Comparison of ENCODE assay signal across 9 cellular contexts in the genomic region with DNA sequence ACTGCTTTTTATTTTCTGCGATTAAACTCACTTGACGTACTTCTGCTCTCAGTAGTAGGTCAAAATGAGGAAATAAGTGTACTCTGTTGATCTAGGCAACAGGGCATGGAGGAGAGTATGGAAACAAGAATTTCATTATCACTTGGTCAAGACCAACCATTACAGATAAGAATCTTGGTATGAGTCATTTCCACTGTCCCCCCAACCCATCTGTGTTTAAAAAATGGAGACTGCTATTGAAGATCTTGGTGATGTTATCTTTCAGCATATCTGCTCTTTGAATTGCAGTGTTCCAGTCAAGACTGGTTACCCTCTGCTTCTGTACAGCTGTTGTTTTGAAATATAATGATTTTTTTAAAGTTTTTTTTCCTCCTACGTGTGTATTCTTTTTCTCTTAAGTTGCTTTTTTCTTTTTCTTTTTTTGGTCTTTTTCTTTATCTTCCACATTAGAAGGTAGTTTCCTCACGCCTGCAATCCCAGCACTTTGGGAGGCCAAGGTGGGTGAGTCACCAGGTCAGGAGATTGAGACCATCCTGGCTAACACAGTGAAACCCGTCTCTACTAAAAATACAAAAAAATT. TPM values are rescaled to one million over a fixed set of nuclear protein-coding genes. Genes with fewer than 3 reads are reported as not detected.
DNase-seq lines count a peak whose midpoint lies in the region; ATAC-seq, FAIRE-seq and TF ChIP-seq lines count a peak whose summit lies in the region.
"Had no signal": no experiment of that assay in that cellular context is flagged by ENCODE, and none has a peak within 500 bp of the region (broad histone marks: within the 10 kb centered on the region; RNA-seq: fewer than 3 reads in every experiment).

No MANE protein-coding gene starts in this region.

- intact Hi-C loops in activated CD4-positive, alpha-beta memory T cell treated with anti-CD3 and anti-CD28 coated beads for 36 hours (cut with micrococcal nuclease) = no loop called here

- no peak overlapping the region for H2BK12ac ChIP-seq in H9 (ENCODE audit: insufficient read length, low read depth, low read length)

- H3K4me1 ChIP-seq in A549 (peaks cover 13% of the 10 kb centered on the region), H9 (ENCODE audit: insufficient read depth, low read length) (peaks cover 3% of the 10 kb centered on the region; the same call in 1 of the 2 replicates)

- POLR2A ChIA-PET in A549 (lab: Yijun Ruan, JAX) = interaction anchor here (0.5 to 1.5 kb wide), 2 partner anchors 12 to 39 kb away, joined by 3 to 6 read pairs; a partner anchor contains a TSS
- POLR2A ChIA-PET in activated CD4-positive, alpha-beta memory T cell treated with anti-CD3 and anti-CD28 coated beads for 36 hours (lab: Charles Lee) = no interaction called here

- CTCF ChIA-PET in A549 (lab: Yijun Ruan, JAX) = interaction anchor here (1.3 kb wide), 1 partner anchor 17 kb away, joined by 3 read pairs; no protein-coding TSS in a partner anchor
- CTCF ChIA-PET in activated CD4-positive, alpha-beta memory T cell treated with anti-CD3 and anti-CD28 coated beads for 36 hours (lab: Charles Lee) = interaction anchor here (1.5 kb wide), 1 partner anchor 8 kb away, joined by 3 read pairs; no protein-coding TSS in a partner anchor

- FAIRE-seq in A549 (lab: Jason Lieb, UNC) = no peak

- TF ChIP-seq EP300 in A549 (IDR thresholded peaks at IDR 0.05) = no peak

- H3K27ac Mint-ChIP-seq in activated CD4-positive, alpha-beta memory T cell treated with anti-CD3 and anti-CD28 coated beads for 36 hours = peak overlapping the region; percentile 53
- peak overlapping the region in 1 of 3 experiments; percentile 29; a peak in 1 of 7 replicates for H3K27ac Mint-ChIP-seq in H9

- H3K27me3 Mint-ChIP-seq in activated CD4-positive, alpha-beta memory T cell treated with anti-CD3 and anti-CD28 coated beads for 36 hours = no peaks in the 10 kb centered on the region
- H3K27me3 Mint-ChIP-seq in H9 (ENCODE audit: low read depth) = no peaks in the 10 kb centered on the region

- H3K9ac ChIP-seq in H9 (ENCODE audit: extremely low read depth, insufficient read length, low read length) = no peak overlapping the region

- H2AK5ac ChIP-seq in H9 (ENCODE audit: insufficient read length, low read length) = no peak overlapping the region

- WGBS in A549 (ENCODE audit: missing lambda C conversion rate) = 84% methylated on average over 5 of the region's 5 CpGs
- no CpG with 5 or more reads among the region's 5 CpGs for WGBS in H9 (ENCODE audit: extremely low coverage, insufficient read length, low lambda C conversion rate)

- ATAC-seq in A549 (no peak), GM19043 (IDR thresholded peaks at IDR 0.05; ENCODE audit: low read depth, unreplicated experiment) (peak; percentile 93), HG03108 (IDR thresholded peaks at IDR 0.05; ENCODE audit: unreplicated experiment) (peak; percentile 77)

- no peak overlapping the region for H2AFZ ChIP-seq in H9 (ENCODE audit: low read length)

- no peak overlapping the region for H2BK20ac ChIP-seq in H9 (ENCODE audit: low read depth, low read length, poor library complexity, severe bottlenecking)

- TF ChIP-seq POLR2A in A549 (IDR thresholded peaks at IDR 0.05; ENCODE audit: low read length) = no peak

- no peaks in the 10 kb centered on the region for H4K20me1 ChIP-seq in H9 (ENCODE audit: control insufficient read depth, insufficient read depth, insufficient read length)

- no peak overlapping the region for H4K8ac ChIP-seq in H9 (replicated peaks; ENCODE audit: insufficient read length, low read depth, low read length)

- H2BK5ac ChIP-seq in H9 (ENCODE audit: insufficient read length, low read length) = no peak overlapping the region

- no peak overlapping the region for H3K4ac ChIP-seq in H9 (ENCODE audit: low read depth, low read length)

- H3K56ac ChIP-seq in H9 (ENCODE audit: insufficient read length, low read depth, low read length) = no peak overlapping the region

- H3K79me1 ChIP-seq in H9 (ENCODE audit: insufficient read depth, low read depth, low read length, poor library complexity, severe bottlenecking) = peaks cover 6% of the 10 kb centered on the region

- H3K79me2 ChIP-seq in H9 (ENCODE audit: insufficient read depth, low read length) = peaks cover 27% of the 10 kb centered on the region; the same call in 1 of the 2 replicates

- H3K18ac ChIP-seq in H9 (ENCODE audit: insufficient read length, low read depth, low read length) = no peak overlapping the region

- no peak overlapping the region for H4K5ac ChIP-seq in H9 (ENCODE audit: insufficient read length, low read depth, low read length)

- no peak overlapping the region for H3K27ac ChIP-seq in A549
- no peak overlapping the region for H3K27ac ChIP-seq in H9 (ENCODE audit: insufficient read length, low read depth, low read length)

- peaks cover 11% of the 10 kb centered on the region for H3K9me3 Mint-ChIP-seq in activated CD4-positive, alpha-beta memory T cell treated with anti-CD3 and anti-CD28 coated beads for 36 hours
- H3K9me3 Mint-ChIP-seq in H9 = peaks cover 35 to 51% of the 10 kb centered on the region in 2 experiments

- no peaks in the 10 kb centered on the region for H3K27me3 ChIP-seq in H9 (ENCODE audit: insufficient read depth, low read length)

- DNase-seq in A549 (ENCODE audit: low read depth in 1 of 2, low spot score in 1 of 2) (no peak), NK-92 (lab: John Stamatoyannopoulos, UW; ENCODE audit: unreplicated experiment) (no peak), NCI-H187 treated with DMSO at 0.1 percent for 48 hours (lab: John Stamatoyannopoulos, UW) (no peak), GM19240 (ENCODE audit: insufficient read length, low spot score) (no peak), H9 (no peak)
- no peak for DNase-seq in activated CD4-positive, alpha-beta memory T cell treated with anti-CD3 and anti-CD28 coated beads for 36 hours

- H3K4me3 Mint-ChIP-seq in activated CD4-positive, alpha-beta memory T cell treated with anti-CD3 and anti-CD28 coated beads for 36 hours = peak overlapping the region; percentile 21
- no peak overlapping the region for H3K4me3 Mint-ChIP-seq in H9

- TF ChIP-seq CTCF in A549 (IDR thresholded peaks at IDR 0.05) (no peak), H9 (conservative IDR thresholded peaks at IDR 0.05) (no peak)

- H2BK120ac ChIP-seq in H9 (ENCODE audit: low read depth, low read length, poor library complexity, severe bottlenecking) = no peak overlapping the region

- H4K91ac ChIP-seq in H9 (ENCODE audit: insufficient read length, low read depth, low read length) = no peak overlapping the region

- no peak for TF ChIP-seq RAD21 in A549 (conservative IDR thresholded peaks at IDR 0.05 in 1 of 2, IDR thresholded peaks at IDR 0.05 in 1 of 2)

- H3K4me3 ChIP-seq in A549 = no peak overlapping the region
- H3K4me3 ChIP-seq: lung had no signal

- H3K4me2 ChIP-seq in A549 (no peak overlapping the region; the same call in 2 of the 3 replicates), H9 (ENCODE audit: insufficient read depth, insufficient read length, low read length) (no peak overlapping the region)

- no peak overlapping the region for H3T11ph ChIP-seq in H9 (ENCODE audit: low read length)

- H3K36me3 Mint-ChIP-seq in activated CD4-positive, alpha-beta memory T cell treated with anti-CD3 and anti-CD28 coated beads for 36 hours = peaks cover 37% of the 10 kb centered on the region
- H3K36me3 Mint-ChIP-seq in H9 (ENCODE audit: insufficient read depth in 1 of 3, low read depth in 3 of 3) = peaks cover 19 to 72% (median 44%) of the 10 kb centered on the region in 3 experiments

- no peaks in the 10 kb centered on the region for H3K23me2 ChIP-seq in H9 (ENCODE audit: insufficient read length, low read depth, low read length, poor library complexity, severe bottlenecking)

- peaks cover 72% of the 10 kb centered on the region for H3K4me1 Mint-ChIP-seq in activated CD4-positive, alpha-beta memory T cell treated with anti-CD3 and anti-CD28 coated beads for 36 hours (ENCODE audit: low read depth)
- peaks cover 21 to 47% of the 10 kb centered on the region in 2 experiments for H3K4me1 Mint-ChIP-seq in H9

- H3K9me3 ChIP-seq in A549 (peaks cover 11% of the 10 kb centered on the region; the same call in 2 of the 3 replicates), H9 (ENCODE audit: control insufficient read depth, low read depth, low read length) (peaks cover 13% of the 10 kb centered on the region)

- no peak overlapping the region for H3K14ac ChIP-seq in H9 (ENCODE audit: insufficient read depth, low read length)

- H3K23ac ChIP-seq in H9 (ENCODE audit: insufficient read length, low read depth, low read length) = no peak overlapping the region

- H2BK15ac ChIP-seq in H9 (ENCODE audit: low read depth, low read length) = no peak overlapping the region

TF ChIP-seq in A549, 52 proteins besides CTCF, POLR2A, EP300 and RAD21:
- TF ChIP-seq, protein P1, sequence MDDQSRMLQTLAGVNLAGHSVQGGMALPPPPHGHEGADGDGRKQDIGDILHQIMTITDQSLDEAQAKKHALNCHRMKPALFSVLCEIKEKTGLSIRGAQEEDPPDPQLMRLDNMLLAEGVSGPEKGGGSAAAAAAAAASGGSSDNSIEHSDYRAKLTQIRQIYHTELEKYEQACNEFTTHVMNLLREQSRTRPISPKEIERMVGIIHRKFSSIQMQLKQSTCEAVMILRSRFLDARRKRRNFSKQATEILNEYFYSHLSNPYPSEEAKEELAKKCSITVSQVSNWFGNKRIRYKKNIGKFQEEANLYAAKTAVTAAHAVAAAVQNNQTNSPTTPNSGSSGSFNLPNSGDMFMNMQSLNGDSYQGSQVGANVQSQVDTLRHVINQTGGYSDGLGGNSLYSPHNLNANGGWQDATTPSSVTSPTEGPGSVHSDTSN (IDR thresholded peaks at IDR 0.05) = no peak
- TF ChIP-seq SMC3 (IDR thresholded peaks at IDR 0.05) (no peak), GATA3 (IDR thresholded peaks at IDR 0.05; ENCODE audit: borderline replicate concordance) (0 out of 2 replicates have a peak, but pooled peaks have one; percentile 27), FOXS1 (CRISPR knock-in tag; IDR thresholded peaks at IDR 0.05) (no peak)

RNA-seq across cellular contexts. Expression of a gene that starts 11.7 kb away (rescaled TPM):
- 37.3 and 51.7 TPM in 2 replicates for polyA plus RNA-seq in A549 (2011; rRNA removed)
- 18.1 and 20.2 TPM in 2 replicates for polyA plus RNA-seq in A549 (2012; cell fraction: cytosol; rRNA removed)
- polyA plus RNA-seq in A549 (2012; cell fraction: nucleus; rRNA removed) = 16.5 and 17.0 TPM in 2 replicates
- polyA plus RNA-seq in A549 (2017; fragmentation: RNase III; extraction: RNeasy Plus Mini Kit Qiagen cat#74134 plus additional on column Dnase treatment) = 24.2 to 24.4 TPM (median 24.4 TPM) in 3 replicates
- 19.1 and 24.3 TPM in 2 replicates for polyA minus RNA-seq in A549 (2011; rRNA and poly(A)+ RNA removed)
- 10 to 100 TPM; 24.5 to 29.9 TPM for total RNA-seq in activated CD4-positive, alpha-beta memory T cell treated with anti-CD3 and anti-CD28 coated beads for 36 hours
- total RNA-seq in H9 (2021) = 26.9 and 29.3 TPM in 2 replicates

RNA-seq across cellular contexts. Expression of a gene that starts 38.5 kb away (rescaled TPM):
- polyA plus RNA-seq in A549 (2011; rRNA removed) = 74.1 and 92.1 TPM in 2 replicates
- 25.8 and 29.8 TPM in 2 replicates for polyA plus RNA-seq in A549 (2012; cell fraction: cytosol; rRNA removed)
- polyA plus RNA-seq in A549 (2012; cell fraction: nucleus; rRNA removed) = 16.4 and 30.2 TPM in 2 replicates
- 44.9 to 49.1 TPM (median 48.6 TPM) in 3 replicates for polyA plus RNA-seq in A549 (2017; fragmentation: RNase III; extraction: RNeasy Plus Mini Kit Qiagen cat#74134 plus additional on column Dnase treatment)
- polyA minus RNA-seq in A549 (2011; rRNA and poly(A)+ RNA removed) = 19.4 and 20.1 TPM in 2 replicates
- total RNA-seq in activated CD4-positive, alpha-beta memory T cell treated with anti-CD3 and anti-CD28 coated beads for 36 hours = 1 to 10 TPM; 3.3 to 4.1 TPM
- 23.7 and 25.0 TPM in 2 replicates for total RNA-seq in H9 (2021)

Comparison
In these comparisons a context has a peak if more than half of its experiments do, and no peak if none do; other contexts are left out.
1. ATAC-seq: peak in GM19043 (single experiment) and HG03108 (single experiment); none in A549 (0 of 2).